ENCODE assay signal across 2 cellular contexts in the genomic region with DNA sequence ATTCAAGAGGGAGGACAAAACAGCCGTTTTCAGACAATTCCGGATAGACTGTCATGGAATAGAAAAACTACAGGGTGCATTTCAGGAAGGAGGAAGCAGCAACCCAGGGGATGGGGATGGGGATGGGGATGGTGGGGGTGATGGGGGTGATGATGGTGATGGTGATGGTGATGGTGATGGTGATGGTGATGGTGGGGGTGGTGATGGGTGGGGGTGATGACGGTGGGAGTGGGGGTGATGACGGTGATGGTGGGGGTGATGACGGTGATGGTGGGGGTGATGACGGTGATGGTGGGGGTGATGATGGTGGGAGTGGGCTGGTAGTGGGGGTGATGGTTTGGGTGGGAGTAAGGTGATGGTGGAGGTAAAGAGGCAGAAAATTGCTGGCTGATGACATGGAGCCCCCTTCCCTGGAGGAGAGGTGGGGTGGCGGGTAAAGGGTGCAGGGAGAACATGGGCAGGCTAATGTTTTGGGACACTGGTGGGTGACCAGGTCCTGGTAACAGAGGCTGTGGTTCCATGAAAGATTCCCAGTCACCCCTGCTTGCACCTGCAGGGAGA.
TF ChIP-seq lines count a peak whose summit lies in the region.

No MANE protein-coding gene starts in this region.

TF ChIP-seq in HepG2, 621 proteins besides CTCF, POLR2A, EP300 and RAD21:
- TF ChIP-seq ZNF777 (CRISPR knock-in tag; IDR thresholded peaks at IDR 0.05), result no peak
- TF ChIP-seq HDAC6 (IDR thresholded peaks at IDR 0.05; ENCODE audit: low read depth, low read length), result no peak
- no peak for TF ChIP-seq ZNF143 (CRISPR knock-in tag; IDR thresholded peaks at IDR 0.05)
- no peak for TF ChIP-seq MTA3 (CRISPR knock-in tag; IDR thresholded peaks at IDR 0.05)
- no peak for TF ChIP-seq KDM3A (CRISPR knock-in tag; IDR thresholded peaks at IDR 0.05; ENCODE audit: low read depth)
- TF ChIP-seq HMGXB3 (CRISPR knock-in tag; IDR thresholded peaks at IDR 0.05; ENCODE audit: borderline replicate concordance), result no peak
- TF ChIP-seq PHF20 (CRISPR knock-in tag; IDR thresholded peaks at IDR 0.05), result no peak
- TF ChIP-seq HNRNPK (IDR thresholded peaks at IDR 0.05; ENCODE audit: low read depth, low read length, poor library complexity, severe bottlenecking), result peak; percentile 78
- TF ChIP-seq, protein P1, sequence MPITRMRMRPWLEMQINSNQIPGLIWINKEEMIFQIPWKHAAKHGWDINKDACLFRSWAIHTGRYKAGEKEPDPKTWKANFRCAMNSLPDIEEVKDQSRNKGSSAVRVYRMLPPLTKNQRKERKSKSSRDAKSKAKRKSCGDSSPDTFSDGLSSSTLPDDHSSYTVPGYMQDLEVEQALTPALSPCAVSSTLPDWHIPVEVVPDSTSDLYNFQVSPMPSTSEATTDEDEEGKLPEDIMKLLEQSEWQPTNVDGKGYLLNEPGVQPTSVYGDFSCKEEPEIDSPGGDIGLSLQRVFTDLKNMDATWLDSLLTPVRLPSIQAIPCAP (CRISPR knock-in tag; IDR thresholded peaks at IDR 0.05; ENCODE audit: low read depth), result no peak
- TF ChIP-seq, protein P2, sequence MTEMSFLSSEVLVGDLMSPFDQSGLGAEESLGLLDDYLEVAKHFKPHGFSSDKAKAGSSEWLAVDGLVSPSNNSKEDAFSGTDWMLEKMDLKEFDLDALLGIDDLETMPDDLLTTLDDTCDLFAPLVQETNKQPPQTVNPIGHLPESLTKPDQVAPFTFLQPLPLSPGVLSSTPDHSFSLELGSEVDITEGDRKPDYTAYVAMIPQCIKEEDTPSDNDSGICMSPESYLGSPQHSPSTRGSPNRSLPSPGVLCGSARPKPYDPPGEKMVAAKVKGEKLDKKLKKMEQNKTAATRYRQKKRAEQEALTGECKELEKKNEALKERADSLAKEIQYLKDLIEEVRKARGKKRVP (CRISPR knock-in tag; IDR thresholded peaks at IDR 0.05), result no peak
- TF ChIP-seq PCBP2 (optimal IDR thresholded peaks at IDR 0.05; ENCODE audit: low read depth, low read length, poor library complexity, severe bottlenecking), result peak; percentile 2
- no peak for TF ChIP-seq JARID2 (CRISPR knock-in tag; IDR thresholded peaks at IDR 0.05; ENCODE audit: insufficient replicate concordance)
- TF ChIP-seq ZNF773 (CRISPR knock-in tag; IDR thresholded peaks at IDR 0.05; ENCODE audit: borderline replicate concordance), result no peak
- TF ChIP-seq CBX1 (IDR thresholded peaks at IDR 0.05; ENCODE audit: low read depth), result no peak

TF ChIP-seq in H1, 55 proteins besides CTCF, POLR2A, EP300 and RAD21:
- TF ChIP-seq ATF3 (IDR thresholded peaks at IDR 0.05; ENCODE audit: insufficient read depth, low read depth, low read length) (no peak), EGR1 (IDR thresholded peaks at IDR 0.05; ENCODE audit: borderline replicate concordance, low read depth, low read length) (no peak), NRF1 (IDR thresholded peaks at IDR 0.05; ENCODE audit: low read depth, low read length) (no peak)
